Comparison of ENCODE assay signal across 21 cellular contexts in the genomic region with DNA sequence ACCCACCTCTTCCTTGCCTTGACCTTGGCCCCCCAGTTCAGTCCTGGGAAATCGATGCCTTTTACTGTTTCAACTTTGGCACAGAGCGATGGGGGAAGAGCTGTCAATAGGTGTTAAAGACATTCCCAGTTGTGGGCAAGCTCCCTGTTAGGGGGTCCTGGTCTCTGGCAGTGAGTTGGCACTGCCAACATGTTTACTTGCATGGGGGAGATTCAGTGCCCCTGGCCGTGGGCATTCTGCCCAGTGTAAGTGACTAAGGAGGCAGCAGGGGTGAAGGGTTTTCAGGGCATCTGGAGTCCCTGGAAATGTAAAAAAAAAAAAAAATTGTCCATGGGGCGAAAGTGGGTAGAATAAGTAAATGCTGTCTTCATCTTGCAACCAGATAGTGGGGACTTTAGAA.
A peak's percentile ranks its signal among the peaks of the same experiment; 100 is the strongest.
DNase-seq lines count a peak whose midpoint lies in the region; ATAC-seq and TF ChIP-seq lines count a peak whose summit lies in the region.
"Had no signal": no experiment of that assay in that cellular context is flagged by ENCODE, and none has a peak within 500 bp of the region (broad histone marks: within the 10 kb centered on the region; RNA-seq: fewer than 3 reads in every experiment).

No MANE protein-coding gene starts in this region.

- no peaks in the 10 kb centered on the region for H3K27me3 Mint-ChIP-seq in activated CD8-positive, alpha-beta memory T cell treated with anti-CD3 and anti-CD28 coated beads, Interleukin-2, amount 10 ng/mL, durations not matched to agents 7 days and 5 days
- H3K27me3 Mint-ChIP-seq in type B pancreatic cell, result peaks cover 15% of the 10 kb centered on the region

- no peaks in the 10 kb centered on the region for H3K4me1 Mint-ChIP-seq in activated CD8-positive, alpha-beta memory T cell treated with anti-CD3 and anti-CD28 coated beads, Interleukin-2, amount 10 ng/mL, durations not matched to agents 7 days and 5 days
- peaks cover 4% of the 10 kb centered on the region for H3K4me1 Mint-ChIP-seq in type B pancreatic cell (ENCODE audit: unreplicated experiment)
- H3K4me1 Mint-ChIP-seq: B cell, CD14-positive monocyte had no signal

- H3K27ac Mint-ChIP-seq in activated CD8-positive, alpha-beta memory T cell treated with anti-CD3 and anti-CD28 coated beads, Interleukin-2, amount 10 ng/mL, durations not matched to agents 7 days and 5 days, result no peak overlapping the region
- H3K27ac Mint-ChIP-seq in type B pancreatic cell, result no peak overlapping the region
- H3K27ac Mint-ChIP-seq: B cell, CD14-positive monocyte had no signal

- H3K36me3 Mint-ChIP-seq in activated CD8-positive, alpha-beta memory T cell treated with anti-CD3 and anti-CD28 coated beads, Interleukin-2, amount 10 ng/mL, durations not matched to agents 7 days and 5 days, result no peaks in the 10 kb centered on the region
- no peaks in the 10 kb centered on the region for H3K36me3 Mint-ChIP-seq in type B pancreatic cell
- H3K36me3 Mint-ChIP-seq: CD14-positive monocyte had no signal

- no peak overlapping the region for H3K4me3 Mint-ChIP-seq in activated CD8-positive, alpha-beta memory T cell treated with anti-CD3 and anti-CD28 coated beads, Interleukin-2, amount 10 ng/mL, durations not matched to agents 7 days and 5 days
- no peak overlapping the region for H3K4me3 Mint-ChIP-seq in type B pancreatic cell
- H3K4me3 Mint-ChIP-seq: B cell had no signal

- no peak for ATAC-seq in activated CD8-positive, alpha-beta memory T cell treated with anti-CD3 and anti-CD28 coated beads, Interleukin-2, amount 10 ng/mL, durations not matched to agents 7 days and 5 days
- ATAC-seq in GM19397 (IDR thresholded peaks at IDR 0.05; ENCODE audit: unreplicated experiment) (no peak), GM19035 (IDR thresholded peaks at IDR 0.05; ENCODE audit: unreplicated experiment) (no peak)
- ATAC-seq: A549 had no signal

- no peaks in the 10 kb centered on the region for H3K9me3 Mint-ChIP-seq in activated CD8-positive, alpha-beta memory T cell treated with anti-CD3 and anti-CD28 coated beads, Interleukin-2, amount 10 ng/mL, durations not matched to agents 7 days and 5 days (ENCODE audit: low read depth)
- no peaks in the 10 kb centered on the region for H3K9me3 Mint-ChIP-seq in type B pancreatic cell

- no peak for TF ChIP-seq CTCF in type B pancreatic cell (conservative IDR thresholded peaks at IDR 0.05)

- CTCF ChIA-PET in activated CD8-positive, alpha-beta memory T cell treated with anti-CD3 and anti-CD28 coated beads, Interleukin-2, amount 10 ng/mL, durations not matched to agents 7 days and 5 days (lab: Charles Lee), result no interaction called here

- peak; percentile 9 for DNase-seq in activated CD8-positive, alpha-beta memory T cell treated with anti-CD3 and anti-CD28 coated beads, Interleukin-2, amount 10 ng/mL, durations not matched to agents 7 days and 5 days
- DNase-seq in activated CD8-positive, alpha-beta memory T cell treated with anti-CD3 and anti-CD28 coated beads, Interleukin-2, amount 50 U/mL, for 4 hours, result no peak
- DNase-seq in ecto neural progenitor cell (ENCODE audit: low spot score), result peak; percentile 21
- peak; percentile 45 for DNase-seq in mesenteric fat pad (ENCODE audit: low spot score)
- DNase-seq in type B pancreatic cell (ENCODE audit: extremely low spot score, unreplicated experiment), result peak; percentile 43
- DNase-seq in NCI-H2029 (lab: John Stamatoyannopoulos, UW), result no peak
- DNase-seq: DMS53, GF-D8, IMR-90, NCI-H1105 treated with DMSO at 0.1 percent for 48 hours, NCI-H2081, NCI-H2171 treated with DMSO at 0.1 percent for 48 hours, NCI-H446, NCI-H526, OCI-M1, Right ventricle myocardium superior had no signal

Comparison
In these comparisons a context has a peak if more than half of its experiments do, and no peak if none do; other contexts are left out.
1. DNase-seq: peak in activated CD8-positive, alpha-beta memory T cell treated with anti-CD3 and anti-CD28 coated beads, Interleukin-2, amount 10 ng/mL, durations not matched to agents 7 days and 5 days (single experiment), ecto neural progenitor cell (single experiment), mesenteric fat pad (single experiment) and type B pancreatic cell (single experiment); none in activated CD8-positive, alpha-beta memory T cell treated with anti-CD3 and anti-CD28 coated beads, Interleukin-2, amount 50 U/mL, for 4 hours (single experiment) and NCI-H2029 (single experiment).